In the genomic region with DNA sequence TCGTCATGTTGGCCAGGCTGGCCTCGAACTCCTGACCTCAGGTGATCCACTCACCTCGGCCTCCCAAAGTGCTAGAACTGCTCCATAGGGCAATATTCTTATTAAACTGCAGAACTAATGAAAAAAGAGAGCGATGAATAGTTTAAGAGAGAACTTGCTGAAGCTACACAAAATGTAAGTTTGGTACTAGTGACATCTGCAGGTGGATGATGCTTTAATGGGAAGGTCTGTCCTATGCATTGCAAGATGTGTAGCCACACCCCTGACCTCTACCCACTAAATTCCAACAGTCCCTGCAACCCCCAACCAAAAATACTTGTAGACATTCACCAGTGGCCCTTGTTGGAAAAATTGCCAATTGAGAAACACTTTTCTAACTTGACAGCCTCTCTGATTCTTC, we compare ENCODE assay signal across 24 cellular contexts.
DNase-seq lines count a peak whose midpoint lies in the region; ATAC-seq and TF ChIP-seq lines count a peak whose summit lies in the region.
"Had no signal": no experiment of that assay in that cellular context is flagged by ENCODE, and none has a peak within 500 bp of the region (broad histone marks: within the 10 kb centered on the region; RNA-seq: fewer than 3 reads in every experiment).

No MANE protein-coding gene starts in this region.

- no peaks in the 10 kb centered on the region for H3K36me3 ChIP-seq in RWPE2 (ENCODE audit: low read depth)
- H3K36me3 ChIP-seq: BLaER1, Peyer's patch had no signal

- DNase-seq in M059J (ENCODE audit: low read depth) (peak; percentile 28), RWPE2 (ENCODE audit: low spot score) (no peak), chondrocyte (ENCODE audit: low spot score) (no peak), NCI-H1048 (lab: John Stamatoyannopoulos, UW) (no peak), MCF 10A (ENCODE audit: unreplicated experiment) (no peak), DMS79 treated with DMSO at 0.1 percent for 48 hours (lab: John Stamatoyannopoulos, UW) (no peak), foreskin keratinocyte (no peak)
- DNase-seq: ACHN; Caco-2; CD4-positive, alpha-beta memory T cell; GF-D8; GM23248; HCEC 1CT; KBM-7; MV-4-11; NCI-H1694 treated with DMSO at 0.1 percent for 48 hours; NCI-H2081 treated with DMSO at 0.1 percent for 48 hours; NCI-H2227 treated with DMSO at 0.1 percent for 48 hours; NCI-H510A; Peyer's patch; SHP77 had no signal

- H3K36me3 Mint-ChIP-seq in chondrocyte (ENCODE audit: low read depth) = peaks cover 27% of the 10 kb centered on the region
- peaks cover 11% of the 10 kb centered on the region for H3K36me3 Mint-ChIP-seq in MCF 10A (ENCODE audit: insufficient read depth, unreplicated experiment)
- H3K36me3 Mint-ChIP-seq: CD4-positive, alpha-beta memory T cell had no signal

- H3K27ac Mint-ChIP-seq in chondrocyte (ENCODE audit: unreplicated experiment) = no peak overlapping the region
- no peak overlapping the region for H3K27ac Mint-ChIP-seq in MCF 10A (ENCODE audit: low read depth, unreplicated experiment)
- H3K27ac Mint-ChIP-seq: CD4-positive, alpha-beta memory T cell had no signal

- H3K4me1 ChIP-seq in RWPE2 (ENCODE audit: insufficient read depth, poor library complexity, severe bottlenecking) (no peaks in the 10 kb centered on the region), foreskin keratinocyte (no peaks in the 10 kb centered on the region)
- H3K4me1 ChIP-seq: BLaER1, Caco-2, Peyer's patch had no signal

- H3K27me3 ChIP-seq in RWPE2 (ENCODE audit: insufficient read depth, poor library complexity, severe bottlenecking) = no peaks in the 10 kb centered on the region
- H3K27me3 ChIP-seq in foreskin keratinocyte = no peaks in the 10 kb centered on the region
- H3K27me3 ChIP-seq: BLaER1, Peyer's patch had no signal

- POLR2A ChIA-PET in MCF 10A (lab: Yijun Ruan, JAX) = no interaction called here

- no peaks in the 10 kb centered on the region for H3K9me3 ChIP-seq in RWPE2 (ENCODE audit: severe bottlenecking)
- H3K9me3 ChIP-seq: Caco-2, Peyer's patch had no signal

- BruUV-seq in MCF 10A (replicated peaks; lab: Mats Ljungman, UMichigan) = no TSS peak

- CTCF ChIA-PET in MCF 10A (lab: Yijun Ruan, JAX) = interaction anchor here (0.6 to 3.1 kb wide), 11 partner anchors 11 to 1258 kb away, joined by 3 to 20 read pairs (median 3); no protein-coding TSS in a partner anchor

- TF ChIP-seq CTCF in GM12874 (IDR thresholded peaks at IDR 0.05; ENCODE audit: insufficient read depth, low read depth, low read length) (0 out of 2 replicates have a peak, but pooled peaks have one; percentile 7), RWPE2 (IDR thresholded peaks at IDR 0.05; ENCODE audit: poor library complexity, severe bottlenecking) (peak; percentile 17), chondrocyte (IDR thresholded peaks at IDR 0.05) (peak; percentile 45), MCF 10A (IDR thresholded peaks at IDR 0.05; ENCODE audit: unreplicated experiment) (no peak), foreskin keratinocyte (conservative IDR thresholded peaks at IDR 0.05) (no peak)

- intact Hi-C loops in MCF 10A (cut with micrococcal nuclease) = loop anchor here (2.0 kb wide), 1 partner anchor 154 kb away; no protein-coding TSS in a partner anchor

- H3K4me1 Mint-ChIP-seq in chondrocyte (ENCODE audit: low read depth) (peaks cover 58% of the 10 kb centered on the region), MCF 10A (ENCODE audit: insufficient read depth, unreplicated experiment) (no peaks in the 10 kb centered on the region)

- ATAC-seq in RWPE2 (ENCODE audit: low read depth) (peak; percentile 49; the same call in 2 of the 3 replicates), foreskin keratinocyte (no peak)

- H3K27me3 Mint-ChIP-seq in chondrocyte (ENCODE audit: low read depth) (no peaks in the 10 kb centered on the region), MCF 10A (ENCODE audit: insufficient read depth, unreplicated experiment) (no peaks in the 10 kb centered on the region)
- H3K27me3 Mint-ChIP-seq: CD4-positive, alpha-beta memory T cell had no signal

- H3K4me3 ChIP-seq in RWPE2 (ENCODE audit: severe bottlenecking) = no peak overlapping the region
- H3K4me3 ChIP-seq: BLaER1, GM23248, Peyer's patch, SK-N-MC had no signal

- peaks cover 23% of the 10 kb centered on the region for H3K9me3 Mint-ChIP-seq in chondrocyte (ENCODE audit: low read depth)
- H3K9me3 Mint-ChIP-seq in MCF 10A (ENCODE audit: unreplicated experiment) = no peaks in the 10 kb centered on the region

- H3K27ac ChIP-seq in RWPE2 (ENCODE audit: poor library complexity, severe bottlenecking) = no peak overlapping the region
- no peak overlapping the region for H3K27ac ChIP-seq in foreskin keratinocyte
- H3K27ac ChIP-seq: BLaER1, GM23248, Peyer's patch, SK-N-MC had no signal

- no peak overlapping the region for H3K4me3 Mint-ChIP-seq in chondrocyte (ENCODE audit: unreplicated experiment)
- no peak overlapping the region for H3K4me3 Mint-ChIP-seq in MCF 10A (ENCODE audit: unreplicated experiment)
- H3K4me3 Mint-ChIP-seq: CD4-positive, alpha-beta memory T cell had no signal

Comparison
In these comparisons a context has a peak if more than half of its experiments do, and no peak if none do; other contexts are left out.
1. CTCF ChIP-seq: peak in GM12874 (single experiment), RWPE2 (single experiment) and chondrocyte (single experiment); none in MCF 10A (single experiment) and foreskin keratinocyte (single experiment).